In genomic region chr11:47387944-47388696, GRCh38 we compare ENCODE assay signal across 16 cellular contexts. TPM values are rescaled to one million over a fixed set of nuclear protein-coding genes. Genes with fewer than 3 reads are reported as not detected.
DNase-seq lines count a peak whose midpoint lies in the region; ATAC-seq and TF ChIP-seq lines count a peak whose summit lies in the region.
"Had no signal": no experiment of that assay in that cellular context is flagged by ENCODE, and none has a peak within 500 bp of the region (broad histone marks: within the 10 kb centered on the region; RNA-seq: fewer than 3 reads in every experiment).

No MANE protein-coding gene starts in this region.

- H3K9me3 ChIP-seq in spleen, result no peaks in the 10 kb centered on the region
- no peaks in the 10 kb centered on the region for H3K9me3 ChIP-seq in T-helper 17 cell (ENCODE audit: control insufficient read depth, low read length, poor library complexity, severe bottlenecking)
- H3K9me3 ChIP-seq: prostate gland, tibial artery had no signal

- no peaks in the 10 kb centered on the region for H3K36me3 Mint-ChIP-seq in T-helper 17 cell (ENCODE audit: low read depth)
- H3K36me3 Mint-ChIP-seq: CD4-positive, CD25-positive, alpha-beta regulatory T cell had no signal

- intact Hi-C loops in spleen (cut with DNase I; ENCODE audit: low total_unique reads), result no loop called here

- peaks cover 0 to 6% (median 0%) of the 10 kb centered on the region in 6 donors for H3K36me3 ChIP-seq in spleen
- H3K36me3 ChIP-seq: prostate gland, tibial artery had no signal

- no peaks in the 10 kb centered on the region for H3K27me3 Mint-ChIP-seq in T-helper 17 cell
- H3K27me3 Mint-ChIP-seq: CD4-positive, CD25-positive, alpha-beta regulatory T cell had no signal

- H3K27me3 ChIP-seq in HL-60 (ENCODE audit: insufficient read depth, poor library complexity, severe bottlenecking) (no peaks in the 10 kb centered on the region), spleen (replicated peaks in 1 of 7) (no peaks in the 10 kb centered on the region)
- H3K27me3 ChIP-seq: tibial artery had no signal

- H3K4me3 ChIP-seq in HL-60 (replicated peaks; ENCODE audit: insufficient read depth, low read length) (no peak overlapping the region), spleen (peak overlapping the region in 1 of 8 donors; percentile 57)
- H3K4me3 ChIP-seq: prostate gland, SK-N-MC, tibial artery had no signal

- DNase-seq in HL-60 (ENCODE audit: low read depth in 1 of 2, low spot score in 1 of 2), result peak; percentile 83 to 96
- DNase-seq in SIG-M5 (lab: John Stamatoyannopoulos, UW), result peak; percentile 23
- DNase-seq in iPS-NIHi11 (ENCODE audit: low spot score), result peak; percentile 4
- DNase-seq in spleen, result peak; percentile 86
- no peak for DNase-seq in HK-2 (ENCODE audit: unreplicated experiment)
- no peak for DNase-seq in T-helper 17 cell
- DNase-seq in H4 (ENCODE audit: low spot score), result no peak
- DNase-seq: activated CD8-positive, alpha-beta T cell treated with anti-CD3 and anti-CD28 coated beads, Interleukin-2, amount 10 ng/mL, durations not matched to agents 7 days and 5 days; activated gamma-delta T cell; CD4-positive, CD25-positive, alpha-beta regulatory T cell; midbrain; tibial artery had no signal

- peaks cover 24 to 78% (median 56%) of the 10 kb centered on the region in 6 donors for H3K4me1 ChIP-seq in spleen
- H3K4me1 ChIP-seq: prostate gland, tibial artery had no signal

- 36 to 73% (median 48%) methylated on average over 12 to 13 of the region's 13 CpGs for WGBS in spleen, 5 donors

- no peak for ATAC-seq in T-helper 17 cell
- ATAC-seq: activated CD8-positive, alpha-beta T cell treated with anti-CD3 and anti-CD28 coated beads, Interleukin-2, amount 10 ng/mL, durations not matched to agents 7 days and 5 days had no signal

- peak in 1 of 3 donors; percentile 36 for TF ChIP-seq POLR2A in spleen (IDR thresholded peaks at IDR 0.05)

- H3K4me1 Mint-ChIP-seq in T-helper 17 cell, result peaks cover 11% of the 10 kb centered on the region

- no peak for TF ChIP-seq CTCF in HL-60 (IDR thresholded peaks at IDR 0.05; ENCODE audit: insufficient read depth, low read length)
- TF ChIP-seq CTCF in spleen (IDR thresholded peaks at IDR 0.05 in 8 of 11, conservative IDR thresholded peaks at IDR 0.05 in 3 of 11), result no peak

- no peak overlapping the region for H3K4me3 Mint-ChIP-seq in T-helper 17 cell
- H3K4me3 Mint-ChIP-seq: activated CD8-positive, alpha-beta T cell treated with anti-CD3 and anti-CD28 coated beads, Interleukin-2, amount 10 ng/mL, durations not matched to agents 7 days and 5 days; CD4-positive, CD25-positive, alpha-beta regulatory T cell had no signal

- H3K27ac ChIP-seq in HL-60 (replicated peaks), result peak overlapping the region; percentile 100
- H3K27ac ChIP-seq in spleen, result peak overlapping the region; percentile 70 to 100 (median 99)
- H3K27ac ChIP-seq: SK-N-MC, tibial artery had no signal

- no peak overlapping the region for H3K27ac Mint-ChIP-seq in T-helper 17 cell
- H3K27ac Mint-ChIP-seq: activated CD8-positive, alpha-beta T cell treated with anti-CD3 and anti-CD28 coated beads, Interleukin-2, amount 10 ng/mL, durations not matched to agents 7 days and 5 days; CD4-positive, CD25-positive, alpha-beta regulatory T cell had no signal

RNA-seq across cellular contexts. Expression of gene SPI1, which starts 9.8 kb away (rescaled TPM):
- 100 to 1,000 TPM in 6 of 7 donors, 10 to 100 TPM in 1; 95.7 to 366 (median 198) TPM for total RNA-seq in spleen
- polyA plus RNA-seq in spleen, result 100 to 1,000 TPM in 1 of 3 donors, 10 to 100 TPM in 2; 84.2 to 128 (median 91.8) TPM
- total RNA-seq in T-helper 17 cell, result 10 to 100 TPM in 1 of 2 donors, 1 to 10 TPM in 1; 4.9 to 14.9 TPM
- not detected in 2 replicates for total RNA-seq in H4 (2014; rRNA removed; shearing (Covaris generic))
- total RNA-seq: activated CD8-positive, alpha-beta T cell treated with anti-CD3 and anti-CD28 coated beads, Interleukin-2, amount 10 ng/mL, durations not matched to agents 7 days and 5 days; Daoy; HT1080 had no signal

RNA-seq across cellular contexts. Expression of gene SLC39A13, which starts 20.3 kb away (rescaled TPM):
- 10 to 100 TPM; 26.3 to 48.4 (median 43.2) TPM for total RNA-seq in spleen
- 10 to 100 TPM; 21.7 to 40.2 (median 26.0) TPM for polyA plus RNA-seq in spleen
- 10 to 100 TPM; 31.6 to 31.8 TPM for total RNA-seq in T-helper 17 cell
- 8.5 and 9.1 TPM in 2 replicates for total RNA-seq in H4 (2014; rRNA removed; shearing (Covaris generic))

RNA-seq across cellular contexts. Expression of gene MYBPC3, which starts 35.6 kb away (rescaled TPM):
- 1 to 10 TPM in 5 of 7 donors, under 1 TPM in 2; 0.91 to 4.7 (median 1.5) TPM for total RNA-seq in spleen
- polyA plus RNA-seq in spleen, result 1 to 10 TPM in 2 of 3 donors, under 1 TPM in 1; 0.49 to 2.2 (median 1.4) TPM
- total RNA-seq in T-helper 17 cell, result under 1 TPM in 1 of 2 donors, not detected in 1; 0.10 TPM
- total RNA-seq in H4 (2014; rRNA removed; shearing (Covaris generic)), result not detected in 2 replicates
- total RNA-seq: activated CD8-positive, alpha-beta T cell treated with anti-CD3 and anti-CD28 coated beads, Interleukin-2, amount 10 ng/mL, durations not matched to agents 7 days and 5 days; CD4-positive, CD25-positive, alpha-beta regulatory T cell; Daoy; HT1080 had no signal
- polyA plus RNA-seq: CD4-positive, CD25-positive, alpha-beta regulatory T cell had no signal

RNA-seq across cellular contexts. Expression of gene PSMC3, which starts 38.1 kb away (rescaled TPM):
- total RNA-seq in spleen (10 to 100 TPM; 59.7 to 80.8 (median 66.4) TPM), T-helper 17 cell (10 to 100 TPM; 47.8 to 55.2 TPM)
- 100 to 1,000 TPM in 1 of 3 donors, 10 to 100 TPM in 2; 64.3 to 105 (median 90.0) TPM for polyA plus RNA-seq in spleen
- 195 and 221 TPM in 2 replicates for total RNA-seq in H4 (2014; rRNA removed; shearing (Covaris generic))

Comparison
In these comparisons a context has a peak if more than half of its experiments do, and no peak if none do; other contexts are left out.
1. DNase-seq: peak in HL-60 (2 of 2), SIG-M5 (single experiment), iPS-NIHi11 (single experiment) and spleen (single experiment); none in HK-2 (single experiment), T-helper 17 cell (0 of 3) and H4 (single experiment).
2. RNA of gene SPI1, which starts 9.8 kb away (total RNA-seq): 95.7 to 366 TPM in spleen; 4.9 to 14.9 TPM in T-helper 17 cell and not detected in H4; every median in the first group is over 4 times any median in the second.